In genomic region chr15:44812029-44812517, GRCh38 we compare ENCODE assay signal across 1 cellular context.
TF ChIP-seq lines count a peak whose summit lies in the region.

No MANE protein-coding gene starts in this region.

TF ChIP-seq in HepG2, 621 proteins besides CTCF, POLR2A, EP300 and RAD21 (continued from another document and continues in another):
- TF ChIP-seq FOXO4 (CRISPR knock-in tag; conservative IDR thresholded peaks at IDR 0.05) (no peak), KDM5B (CRISPR knock-in tag; IDR thresholded peaks at IDR 0.05; ENCODE audit: borderline replicate concordance) (0 out of 2 replicates have a peak, but pooled peaks have one; percentile 33), JDP2 (CRISPR knock-in tag; IDR thresholded peaks at IDR 0.05; ENCODE audit: borderline replicate concordance) (no peak), ZNF788 (CRISPR knock-in tag; IDR thresholded peaks at IDR 0.05; ENCODE audit: borderline replicate concordance) (peak; percentile 83; the same call in 1 of the 2 replicates), IRF2 (CRISPR knock-in tag; IDR thresholded peaks at IDR 0.05) (peak; percentile 82; the same call in 1 of the 2 replicates), TBL1XR1 (IDR thresholded peaks at IDR 0.05; ENCODE audit: borderline replicate concordance, low read length, partially characterized antibody) (no peak), CREM (IDR thresholded peaks at IDR 0.05) (peak; percentile 49), CREM (CRISPR knock-in tag; IDR thresholded peaks at IDR 0.05) (no peak), YEATS4 (CRISPR knock-in tag; IDR thresholded peaks at IDR 0.05; ENCODE audit: borderline replicate concordance) (peak; percentile 42; the same call in 1 of the 2 replicates), ZNF605 (CRISPR knock-in tag; IDR thresholded peaks at IDR 0.05) (peak; percentile 76; the same call in 1 of the 2 replicates), ZSCAN25 (CRISPR knock-in tag; IDR thresholded peaks at IDR 0.05) (peak; percentile 53), ZNF552 (CRISPR knock-in tag; IDR thresholded peaks at IDR 0.05; ENCODE audit: borderline replicate concordance) (no peak), HNF4G (IDR thresholded peaks at IDR 0.05; ENCODE audit: borderline replicate concordance, low read depth, low read length) (peak; percentile 94), HNF4G (CRISPR knock-in tag; IDR thresholded peaks at IDR 0.05; ENCODE audit: borderline replicate concordance, low read depth) (peak; percentile 95), ATF4 (CRISPR knock-in tag; IDR thresholded peaks at IDR 0.05) (peak in 1 of 2 experiments; percentile 42; a peak in 1 of 4 replicates), ZZZ3 (CRISPR knock-in tag; IDR thresholded peaks at IDR 0.05; ENCODE audit: borderline replicate concordance) (no peak), ONECUT2 (CRISPR knock-in tag; IDR thresholded peaks at IDR 0.05) (no peak), TBX2 (CRISPR knock-in tag; IDR thresholded peaks at IDR 0.05; ENCODE audit: borderline replicate concordance) (peak; percentile 97), ZFYVE20 (CRISPR knock-in tag; IDR thresholded peaks at IDR 0.05; ENCODE audit: borderline replicate concordance, low read depth) (no peak), MIXL1 (CRISPR knock-in tag; IDR thresholded peaks at IDR 0.05) (peak; percentile 97), ZNF614 (CRISPR knock-in tag; IDR thresholded peaks at IDR 0.05; ENCODE audit: borderline replicate concordance) (peak; percentile 70; the same call in 1 of the 2 replicates), ZIK1 (CRISPR knock-in tag; IDR thresholded peaks at IDR 0.05; ENCODE audit: borderline replicate concordance, low read depth) (no peak), GATAD1 (CRISPR knock-in tag; IDR thresholded peaks at IDR 0.05) (peak; percentile 69), PREB (CRISPR knock-in tag; IDR thresholded peaks at IDR 0.05) (no peak), ZNF292 (CRISPR knock-in tag; IDR thresholded peaks at IDR 0.05; ENCODE audit: borderline replicate concordance, low read depth) (peak; percentile 75; the same call in 1 of the 2 replicates), TBX3 (IDR thresholded peaks at IDR 0.05; ENCODE audit: borderline replicate concordance) (peak; percentile 48; the same call in 1 of the 2 replicates), AKAP8 (CRISPR knock-in tag; IDR thresholded peaks at IDR 0.05) (no peak), HNF4A (CRISPR knock-in tag; IDR thresholded peaks at IDR 0.05) (peak; percentile 97), TP53 (CRISPR knock-in tag; conservative IDR thresholded peaks at IDR 0.05) (peak; percentile 91), XRCC5 (optimal IDR thresholded peaks at IDR 0.05; ENCODE audit: low read length) (no peak)
- TF ChIP-seq, protein P1, sequence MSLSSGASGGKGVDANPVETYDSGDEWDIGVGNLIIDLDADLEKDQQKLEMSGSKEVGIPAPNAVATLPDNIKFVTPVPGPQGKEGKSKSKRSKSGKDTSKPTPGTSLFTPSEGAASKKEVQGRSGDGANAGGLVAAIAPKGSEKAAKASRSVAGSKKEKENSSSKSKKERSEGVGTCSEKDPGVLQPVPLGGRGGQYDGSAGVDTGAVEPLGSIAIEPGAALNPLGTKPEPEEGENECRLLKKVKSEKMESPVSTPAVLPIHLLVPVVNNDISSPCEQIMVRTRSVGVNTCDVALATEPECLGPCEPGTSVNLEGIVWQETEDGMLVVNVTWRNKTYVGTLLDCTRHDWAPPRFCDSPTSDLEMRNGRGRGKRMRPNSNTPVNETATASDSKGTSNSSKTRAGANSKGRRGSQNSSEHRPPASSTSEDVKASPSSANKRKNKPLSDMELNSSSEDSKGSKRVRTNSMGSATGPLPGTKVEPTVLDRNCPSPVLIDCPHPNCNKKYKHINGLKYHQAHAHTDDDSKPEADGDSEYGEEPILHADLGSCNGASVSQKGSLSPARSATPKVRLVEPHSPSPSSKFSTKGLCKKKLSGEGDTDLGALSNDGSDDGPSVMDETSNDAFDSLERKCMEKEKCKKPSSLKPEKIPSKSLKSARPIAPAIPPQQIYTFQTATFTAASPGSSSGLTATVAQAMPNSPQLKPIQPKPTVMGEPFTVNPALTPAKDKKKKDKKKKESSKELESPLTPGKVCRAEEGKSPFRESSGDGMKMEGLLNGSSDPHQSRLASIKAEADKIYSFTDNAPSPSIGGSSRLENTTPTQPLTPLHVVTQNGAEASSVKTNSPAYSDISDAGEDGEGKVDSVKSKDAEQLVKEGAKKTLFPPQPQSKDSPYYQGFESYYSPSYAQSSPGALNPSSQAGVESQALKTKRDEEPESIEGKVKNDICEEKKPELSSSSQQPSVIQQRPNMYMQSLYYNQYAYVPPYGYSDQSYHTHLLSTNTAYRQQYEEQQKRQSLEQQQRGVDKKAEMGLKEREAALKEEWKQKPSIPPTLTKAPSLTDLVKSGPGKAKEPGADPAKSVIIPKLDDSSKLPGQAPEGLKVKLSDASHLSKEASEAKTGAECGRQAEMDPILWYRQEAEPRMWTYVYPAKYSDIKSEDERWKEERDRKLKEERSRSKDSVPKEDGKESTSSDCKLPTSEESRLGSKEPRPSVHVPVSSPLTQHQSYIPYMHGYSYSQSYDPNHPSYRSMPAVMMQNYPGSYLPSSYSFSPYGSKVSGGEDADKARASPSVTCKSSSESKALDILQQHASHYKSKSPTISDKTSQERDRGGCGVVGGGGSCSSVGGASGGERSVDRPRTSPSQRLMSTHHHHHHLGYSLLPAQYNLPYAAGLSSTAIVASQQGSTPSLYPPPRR (CRISPR knock-in tag; IDR thresholded peaks at IDR 0.05; ENCODE audit: borderline replicate concordance): peak; percentile 82; the same call in 1 of the 2 replicates
- TF ChIP-seq, protein P2, sequence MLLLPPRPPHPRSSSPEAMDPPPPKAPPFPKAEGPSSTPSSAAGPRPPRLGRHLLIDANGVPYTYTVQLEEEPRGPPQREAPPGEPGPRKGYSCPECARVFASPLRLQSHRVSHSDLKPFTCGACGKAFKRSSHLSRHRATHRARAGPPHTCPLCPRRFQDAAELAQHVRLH (CRISPR knock-in tag; IDR thresholded peaks at IDR 0.05; ENCODE audit: borderline replicate concordance, low read depth): peak; percentile 65; the same call in 1 of the 2 replicates
- TF ChIP-seq, protein P3, sequence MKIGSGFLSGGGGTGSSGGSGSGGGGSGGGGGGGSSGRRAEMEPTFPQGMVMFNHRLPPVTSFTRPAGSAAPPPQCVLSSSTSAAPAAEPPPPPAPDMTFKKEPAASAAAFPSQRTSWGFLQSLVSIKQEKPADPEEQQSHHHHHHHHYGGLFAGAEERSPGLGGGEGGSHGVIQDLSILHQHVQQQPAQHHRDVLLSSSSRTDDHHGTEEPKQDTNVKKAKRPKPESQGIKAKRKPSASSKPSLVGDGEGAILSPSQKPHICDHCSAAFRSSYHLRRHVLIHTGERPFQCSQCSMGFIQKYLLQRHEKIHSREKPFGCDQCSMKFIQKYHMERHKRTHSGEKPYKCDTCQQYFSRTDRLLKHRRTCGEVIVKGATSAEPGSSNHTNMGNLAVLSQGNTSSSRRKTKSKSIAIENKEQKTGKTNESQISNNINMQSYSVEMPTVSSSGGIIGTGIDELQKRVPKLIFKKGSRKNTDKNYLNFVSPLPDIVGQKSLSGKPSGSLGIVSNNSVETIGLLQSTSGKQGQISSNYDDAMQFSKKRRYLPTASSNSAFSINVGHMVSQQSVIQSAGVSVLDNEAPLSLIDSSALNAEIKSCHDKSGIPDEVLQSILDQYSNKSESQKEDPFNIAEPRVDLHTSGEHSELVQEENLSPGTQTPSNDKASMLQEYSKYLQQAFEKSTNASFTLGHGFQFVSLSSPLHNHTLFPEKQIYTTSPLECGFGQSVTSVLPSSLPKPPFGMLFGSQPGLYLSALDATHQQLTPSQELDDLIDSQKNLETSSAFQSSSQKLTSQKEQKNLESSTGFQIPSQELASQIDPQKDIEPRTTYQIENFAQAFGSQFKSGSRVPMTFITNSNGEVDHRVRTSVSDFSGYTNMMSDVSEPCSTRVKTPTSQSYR (CRISPR knock-in tag; IDR thresholded peaks at IDR 0.05; ENCODE audit: borderline replicate concordance): peak; percentile 99
- TF ChIP-seq, protein P4, sequence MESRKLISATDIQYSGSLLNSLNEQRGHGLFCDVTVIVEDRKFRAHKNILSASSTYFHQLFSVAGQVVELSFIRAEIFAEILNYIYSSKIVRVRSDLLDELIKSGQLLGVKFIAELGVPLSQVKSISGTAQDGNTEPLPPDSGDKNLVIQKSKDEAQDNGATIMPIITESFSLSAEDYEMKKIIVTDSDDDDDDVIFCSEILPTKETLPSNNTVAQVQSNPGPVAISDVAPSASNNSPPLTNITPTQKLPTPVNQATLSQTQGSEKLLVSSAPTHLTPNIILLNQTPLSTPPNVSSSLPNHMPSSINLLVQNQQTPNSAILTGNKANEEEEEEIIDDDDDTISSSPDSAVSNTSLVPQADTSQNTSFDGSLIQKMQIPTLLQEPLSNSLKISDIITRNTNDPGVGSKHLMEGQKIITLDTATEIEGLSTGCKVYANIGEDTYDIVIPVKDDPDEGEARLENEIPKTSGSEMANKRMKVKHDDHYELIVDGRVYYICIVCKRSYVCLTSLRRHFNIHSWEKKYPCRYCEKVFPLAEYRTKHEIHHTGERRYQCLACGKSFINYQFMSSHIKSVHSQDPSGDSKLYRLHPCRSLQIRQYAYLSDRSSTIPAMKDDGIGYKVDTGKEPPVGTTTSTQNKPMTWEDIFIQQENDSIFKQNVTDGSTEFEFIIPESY (CRISPR knock-in tag; IDR thresholded peaks at IDR 0.05): 0 out of 2 replicates have a peak, but pooled peaks have one; percentile 24
- TF ChIP-seq, protein P5, sequence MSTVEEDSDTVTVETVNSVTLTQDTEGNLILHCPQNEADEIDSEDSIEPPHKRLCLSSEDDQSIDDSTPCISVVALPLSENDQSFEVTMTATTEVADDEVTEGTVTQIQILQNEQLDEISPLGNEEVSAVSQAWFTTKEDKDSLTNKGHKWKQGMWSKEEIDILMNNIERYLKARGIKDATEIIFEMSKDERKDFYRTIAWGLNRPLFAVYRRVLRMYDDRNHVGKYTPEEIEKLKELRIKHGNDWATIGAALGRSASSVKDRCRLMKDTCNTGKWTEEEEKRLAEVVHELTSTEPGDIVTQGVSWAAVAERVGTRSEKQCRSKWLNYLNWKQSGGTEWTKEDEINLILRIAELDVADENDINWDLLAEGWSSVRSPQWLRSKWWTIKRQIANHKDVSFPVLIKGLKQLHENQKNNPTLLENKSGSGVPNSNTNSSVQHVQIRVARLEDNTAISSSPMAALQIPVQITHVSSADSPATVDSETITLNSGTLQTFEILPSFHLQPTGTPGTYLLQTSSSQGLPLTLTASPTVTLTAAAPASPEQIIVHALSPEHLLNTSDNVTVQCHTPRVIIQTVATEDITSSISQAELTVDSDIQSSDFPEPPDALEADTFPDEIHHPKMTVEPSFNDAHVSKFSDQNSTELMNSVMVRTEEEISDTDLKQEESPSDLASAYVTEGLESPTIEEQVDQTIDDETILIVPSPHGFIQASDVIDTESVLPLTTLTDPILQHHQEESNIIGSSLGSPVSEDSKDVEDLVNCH (CRISPR knock-in tag; IDR thresholded peaks at IDR 0.05): no peak
- TF ChIP-seq, protein P6, sequence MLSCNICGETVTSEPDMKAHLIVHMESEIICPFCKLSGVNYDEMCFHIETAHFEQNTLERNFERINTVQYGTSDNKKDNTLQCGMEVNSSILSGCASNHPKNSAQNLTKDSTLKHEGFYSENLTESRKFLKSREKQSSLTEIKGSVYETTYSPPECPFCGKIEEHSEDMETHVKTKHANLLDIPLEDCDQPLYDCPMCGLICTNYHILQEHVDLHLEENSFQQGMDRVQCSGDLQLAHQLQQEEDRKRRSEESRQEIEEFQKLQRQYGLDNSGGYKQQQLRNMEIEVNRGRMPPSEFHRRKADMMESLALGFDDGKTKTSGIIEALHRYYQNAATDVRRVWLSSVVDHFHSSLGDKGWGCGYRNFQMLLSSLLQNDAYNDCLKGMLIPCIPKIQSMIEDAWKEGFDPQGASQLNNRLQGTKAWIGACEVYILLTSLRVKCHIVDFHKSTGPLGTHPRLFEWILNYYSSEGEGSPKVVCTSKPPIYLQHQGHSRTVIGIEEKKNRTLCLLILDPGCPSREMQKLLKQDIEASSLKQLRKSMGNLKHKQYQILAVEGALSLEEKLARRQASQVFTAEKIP (CRISPR knock-in tag; IDR thresholded peaks at IDR 0.05; ENCODE audit: borderline replicate concordance): no peak
- TF ChIP-seq, protein P7, sequence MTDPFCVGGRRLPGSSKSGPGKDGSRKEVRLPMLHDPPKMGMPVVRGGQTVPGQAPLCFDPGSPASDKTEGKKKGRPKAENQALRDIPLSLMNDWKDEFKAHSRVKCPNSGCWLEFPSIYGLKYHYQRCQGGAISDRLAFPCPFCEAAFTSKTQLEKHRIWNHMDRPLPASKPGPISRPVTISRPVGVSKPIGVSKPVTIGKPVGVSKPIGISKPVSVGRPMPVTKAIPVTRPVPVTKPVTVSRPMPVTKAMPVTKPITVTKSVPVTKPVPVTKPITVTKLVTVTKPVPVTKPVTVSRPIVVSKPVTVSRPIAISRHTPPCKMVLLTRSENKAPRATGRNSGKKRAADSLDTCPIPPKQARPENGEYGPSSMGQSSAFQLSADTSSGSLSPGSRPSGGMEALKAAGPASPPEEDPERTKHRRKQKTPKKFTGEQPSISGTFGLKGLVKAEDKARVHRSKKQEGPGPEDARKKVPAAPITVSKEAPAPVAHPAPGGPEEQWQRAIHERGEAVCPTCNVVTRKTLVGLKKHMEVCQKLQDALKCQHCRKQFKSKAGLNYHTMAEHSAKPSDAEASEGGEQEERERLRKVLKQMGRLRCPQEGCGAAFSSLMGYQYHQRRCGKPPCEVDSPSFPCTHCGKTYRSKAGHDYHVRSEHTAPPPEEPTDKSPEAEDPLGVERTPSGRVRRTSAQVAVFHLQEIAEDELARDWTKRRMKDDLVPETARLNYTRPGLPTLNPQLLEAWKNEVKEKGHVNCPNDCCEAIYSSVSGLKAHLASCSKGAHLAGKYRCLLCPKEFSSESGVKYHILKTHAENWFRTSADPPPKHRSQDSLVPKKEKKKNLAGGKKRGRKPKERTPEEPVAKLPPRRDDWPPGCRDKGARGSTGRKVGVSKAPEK (CRISPR knock-in tag; IDR thresholded peaks at IDR 0.05; ENCODE audit: borderline replicate concordance): 0 out of 2 replicates have a peak, but pooled peaks have one; percentile 41
